15 cellular contexts compared by ENCODE assay signal in the genomic region with DNA sequence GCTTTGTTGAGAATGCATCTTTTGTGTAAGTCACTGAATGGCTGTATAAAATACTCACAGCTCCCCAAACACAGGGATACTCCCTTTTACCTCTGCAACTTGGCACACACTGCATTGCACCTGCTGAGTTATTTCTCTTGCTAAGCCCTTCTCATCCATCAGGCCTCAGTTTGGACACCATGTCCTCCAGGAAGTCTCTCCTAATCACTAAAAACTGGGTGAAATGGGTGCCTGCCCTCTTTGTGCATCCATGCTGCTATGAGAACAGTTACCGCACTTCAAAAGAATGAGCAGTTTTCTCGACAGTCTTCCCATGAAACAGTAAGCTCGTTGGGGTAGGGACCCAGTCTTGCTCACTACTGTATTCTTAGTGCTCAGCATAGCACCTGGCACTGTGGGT.
"Had no signal": no experiment of that assay in that cellular context is flagged by ENCODE, and none has a peak within 500 bp of the region (broad histone marks: within the 10 kb centered on the region; RNA-seq: fewer than 3 reads in every experiment).

No MANE protein-coding gene starts in this region.

- H3K27ac Mint-ChIP-seq: activated naive CD4-positive, alpha-beta T cell treated with anti-CD3 and anti-CD28 coated beads for 36 hours; activated T-helper 1 cell treated with anti-CD3 and anti-CD28 coated beads, Interleukin-12 subunit alpha, Interleukin-12 subunit beta, Interleukin-2, Interleukin-4 antibody, amounts not matched to agents 30 ng/mL and 10 ng/mL and 1 ng/mL, durations not matched to agents 14 hours and 24 hours and 36 hours had no signal

- H3K27me3 Mint-ChIP-seq: effector memory CD8-positive, alpha-beta T cell; naive thymus-derived CD8-positive, alpha-beta T cell had no signal

- H3K9me3 ChIP-seq: adrenal gland, gastroesophageal sphincter, suprapubic skin, upper lobe of left lung had no signal

- H3K4me3 Mint-ChIP-seq: activated naive CD4-positive, alpha-beta T cell treated with anti-CD3 and anti-CD28 coated beads for 36 hours; activated T-helper 1 cell treated with anti-CD3 and anti-CD28 coated beads, Interleukin-12 subunit alpha, Interleukin-12 subunit beta, Interleukin-2, Interleukin-4 antibody, amounts not matched to agents 30 ng/mL and 10 ng/mL and 1 ng/mL, durations not matched to agents 14 hours and 24 hours and 36 hours; effector memory CD8-positive, alpha-beta T cell; naive thymus-derived CD8-positive, alpha-beta T cell had no signal

- H2AFZ ChIP-seq: hepatocyte had no signal

- ATAC-seq: effector memory CD8-positive, alpha-beta T cell; gastroesophageal sphincter; naive thymus-derived CD8-positive, alpha-beta T cell; stimulated activated naive CD8-positive, alpha-beta T cell treated with anti-CD3 and anti-CD28 coated beads, Interleukin-15, Interleukin-2, amounts not matched to agents 100 U/mL and 50 U/mL, for 24 hours had no signal

- H3K36me3 Mint-ChIP-seq: naive thymus-derived CD8-positive, alpha-beta T cell had no signal

- H3K27ac ChIP-seq: adrenal gland, epithelial cell of prostate, gastroesophageal sphincter, hepatocyte, suprapubic skin, upper lobe of left lung had no signal

- H3K27me3 ChIP-seq: adrenal gland, gastroesophageal sphincter, hepatocyte, suprapubic skin, upper lobe of left lung had no signal

- H3K4me3 ChIP-seq: adrenal gland, gastroesophageal sphincter, hepatocyte, suprapubic skin, upper lobe of left lung had no signal

- DNase-seq: activated naive CD4-positive, alpha-beta T cell treated with anti-CD3 and anti-CD28 coated beads for 36 hours; adrenal gland; central memory CD4-positive, alpha-beta T cell; effector memory CD8-positive, alpha-beta T cell; stimulated activated CD4-positive, alpha-beta T cell treated with anti-CD3 and anti-CD28 coated beads, Interleukin-4, amount 100 ng/mL, for 1 hour; stimulated activated CD8-positive, alpha-beta memory T cell treated with anti-CD3 and anti-CD28 coated beads, Interleukin-4, amount 100 ng/mL, for 48 hours; stimulated activated naive CD8-positive, alpha-beta T cell treated with anti-CD3 and anti-CD28 coated beads, Interleukin-15, Interleukin-2, amounts not matched to agents 100 U/mL and 50 U/mL, for 24 hours; T-helper 9 cell; upper lobe of left lung had no signal

- H3K4me2 ChIP-seq: hepatocyte had no signal

- H3K9me3 Mint-ChIP-seq: activated naive CD4-positive, alpha-beta T cell treated with anti-CD3 and anti-CD28 coated beads for 36 hours; activated T-helper 1 cell treated with anti-CD3 and anti-CD28 coated beads, Interleukin-12 subunit alpha, Interleukin-12 subunit beta, Interleukin-2, Interleukin-4 antibody, amounts not matched to agents 30 ng/mL and 10 ng/mL and 1 ng/mL, durations not matched to agents 14 hours and 24 hours and 36 hours; effector memory CD8-positive, alpha-beta T cell; naive thymus-derived CD8-positive, alpha-beta T cell had no signal

- H3K36me3 ChIP-seq: adrenal gland, gastroesophageal sphincter, suprapubic skin, upper lobe of left lung had no signal

- H3K79me2 ChIP-seq: hepatocyte had no signal

- H3K4me1 ChIP-seq: adrenal gland, gastroesophageal sphincter had no signal
